Comparison of ENCODE assay signal across 18 cellular contexts in the genomic region with DNA sequence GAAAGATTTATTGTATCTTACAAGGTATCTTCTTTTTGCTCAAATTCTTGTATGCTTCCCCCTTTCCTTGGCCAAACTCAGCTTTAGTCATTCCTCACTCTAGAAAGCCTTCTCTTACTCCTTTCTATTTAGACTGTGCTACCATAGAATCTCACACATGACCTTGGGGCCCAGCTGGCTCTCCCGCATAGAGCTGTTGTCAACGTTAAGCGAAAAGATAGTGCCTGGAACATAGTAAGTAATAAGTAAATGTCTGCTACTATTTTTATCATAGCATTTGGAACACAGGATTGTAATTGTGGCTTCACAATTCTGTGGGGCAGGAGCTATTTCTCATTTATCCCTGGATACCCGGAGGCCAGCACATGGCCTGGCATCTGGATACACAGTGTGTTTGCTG. TPM values are rescaled to one million over a fixed set of nuclear protein-coding genes. Genes with fewer than 3 reads are reported as not detected.
A peak's percentile ranks its signal among the peaks of the same experiment; 100 is the strongest.
DNase-seq lines count a peak whose midpoint lies in the region; ATAC-seq and TF ChIP-seq lines count a peak whose summit lies in the region.
"Had no signal": no experiment of that assay in that cellular context is flagged by ENCODE, and none has a peak within 500 bp of the region (broad histone marks: within the 10 kb centered on the region; RNA-seq: fewer than 3 reads in every experiment).

No MANE protein-coding gene starts in this region.

- H3K4me3 ChIP-seq in heart right ventricle = no peak overlapping the region
- no peak overlapping the region for H3K4me3 ChIP-seq in right cardiac atrium (ENCODE audit: low read length)
- no peak overlapping the region for H3K4me3 ChIP-seq in Caco-2 (ENCODE audit: low read depth, low read length)
- H3K4me3 ChIP-seq: GM23248, HAP-1 had no signal

- peaks cover 7% of the 10 kb centered on the region for H3K4me1 Mint-ChIP-seq in T-helper 17 cell
- H3K4me1 Mint-ChIP-seq in WTC11 = no peaks in the 10 kb centered on the region
- no peaks in the 10 kb centered on the region for H3K4me1 Mint-ChIP-seq in Caco-2 (ENCODE audit: low read depth, unreplicated experiment)

- WGBS in heart right ventricle, 2 donors = 40 to 57% methylated on average over 4 of the region's 4 CpGs
- 51% methylated on average over 4 of the region's 4 CpGs for WGBS in right cardiac atrium

- peak overlapping the region; percentile 34 for H3K27ac Mint-ChIP-seq in T-helper 17 cell
- no peak overlapping the region for H3K27ac Mint-ChIP-seq in WTC11
- H3K27ac Mint-ChIP-seq in Caco-2 (ENCODE audit: unreplicated experiment) = no peak overlapping the region
- H3K27ac Mint-ChIP-seq: CD4-positive, alpha-beta T cell had no signal

- no peak for DNase-seq in T-helper 17 cell
- no peak for DNase-seq in heart right ventricle
- peak in 1 of 3 donors; percentile 46 for DNase-seq in right cardiac atrium
- no peak for DNase-seq in Ammon's horn (ENCODE audit: low spot score)
- no peak for DNase-seq in WTC11 (ENCODE audit: low spot score)
- DNase-seq in Caco-2 = no peak
- DNase-seq: ACHN; CD4-positive, alpha-beta T cell; DMS153; DMS79; GDM1; GM23248 had no signal

- no peaks in the 10 kb centered on the region for H3K27me3 ChIP-seq in heart right ventricle
- no peaks in the 10 kb centered on the region for H3K27me3 ChIP-seq in right cardiac atrium (ENCODE audit: control insufficient read depth, insufficient read depth)
- no peaks in the 10 kb centered on the region for H3K27me3 ChIP-seq in Caco-2 (replicated peaks; ENCODE audit: control insufficient read depth, insufficient read depth, low read length)

- H3K4me1 ChIP-seq in heart right ventricle (peaks cover 0 to 14% (median 6%) of the 10 kb centered on the region in 9 donors), right cardiac atrium (ENCODE audit: control insufficient read depth, insufficient read depth, low read length) (peaks cover 2% of the 10 kb centered on the region), Caco-2 (no peaks in the 10 kb centered on the region)
- H3K4me1 ChIP-seq: HAP-1 had no signal

- H3K36me3 ChIP-seq in heart right ventricle (no peaks in the 10 kb centered on the region), Caco-2 (ENCODE audit: control insufficient read depth, insufficient read depth, low read length) (no peaks in the 10 kb centered on the region)
- H3K36me3 ChIP-seq: HAP-1 had no signal

- POLR2A ChIA-PET in WTC11 (lab: Charles Lee) = no interaction called here
- POLR2A ChIA-PET in Caco-2 (lab: Charles Lee) = no interaction called here

- H3K36me3 Mint-ChIP-seq in T-helper 17 cell (ENCODE audit: low read depth) (peaks cover 2% of the 10 kb centered on the region), WTC11 (peaks cover 46% of the 10 kb centered on the region), Caco-2 (ENCODE audit: insufficient read depth, unreplicated experiment) (no peaks in the 10 kb centered on the region)

- H3K27me3 Mint-ChIP-seq in T-helper 17 cell (no peaks in the 10 kb centered on the region), WTC11 (ENCODE audit: low read depth) (peaks cover 7% of the 10 kb centered on the region; the same call in 1 of the 2 replicates), Caco-2 (ENCODE audit: insufficient read depth, unreplicated experiment) (peaks cover 11% of the 10 kb centered on the region)
- H3K27me3 Mint-ChIP-seq: CD4-positive, alpha-beta T cell had no signal

- CTCF ChIA-PET in WTC11 (lab: Charles Lee) (interaction anchor here (0.5 kb wide), 1 partner anchor 1818 kb away, joined by 4 read pairs; no protein-coding TSS in a partner anchor), Caco-2 (lab: Charles Lee) (no interaction called here)

- H3K9me3 Mint-ChIP-seq in WTC11 = peaks cover 64% of the 10 kb centered on the region
- H3K9me3 Mint-ChIP-seq in Caco-2 (ENCODE audit: unreplicated experiment) = no peaks in the 10 kb centered on the region
- H3K9me3 Mint-ChIP-seq: CD4-positive, alpha-beta T cell had no signal

- H3K9me3 ChIP-seq in T-helper 17 cell (ENCODE audit: control insufficient read depth, low read length, poor library complexity, severe bottlenecking) (no peaks in the 10 kb centered on the region), heart right ventricle (peaks cover 0 to 14% (median 0%) of the 10 kb centered on the region in 11 donors), right cardiac atrium (ENCODE audit: control insufficient read depth, low read length) (no peaks in the 10 kb centered on the region), Caco-2 (no peaks in the 10 kb centered on the region)
- H3K9me3 ChIP-seq: HAP-1 had no signal

- H3K27ac ChIP-seq in heart right ventricle (peak overlapping the region in 9 of 10 donors; percentile 19 to 63 (median 49)), right cardiac atrium (ENCODE audit: low read length) (peak overlapping the region; percentile 79)
- H3K27ac ChIP-seq: C4-2B, GM23248 had no signal

- H3K4me3 Mint-ChIP-seq in T-helper 17 cell (no peak overlapping the region), WTC11 (no peak overlapping the region), Caco-2 (ENCODE audit: unreplicated experiment) (no peak overlapping the region)
- H3K4me3 Mint-ChIP-seq: CD4-positive, alpha-beta T cell had no signal

- no TSS peak for BruUV-seq in Caco-2 (replicated peaks; lab: Mats Ljungman, UMichigan)

- no peak for ATAC-seq in T-helper 17 cell
- ATAC-seq in heart right ventricle = peak in 2 of 8 donors; percentile 66 to 73
- peak; percentile 13 to 23 for ATAC-seq in right cardiac atrium
- ATAC-seq in WTC11 = no peak
- ATAC-seq: HepG2 had no signal

- TF ChIP-seq CTCF in heart right ventricle (IDR thresholded peaks at IDR 0.05) = no peak
- TF ChIP-seq CTCF in WTC11 (IDR thresholded peaks at IDR 0.05) = no peak
- TF ChIP-seq CTCF in Caco-2 (IDR thresholded peaks at IDR 0.05; ENCODE audit: insufficient read depth in 1 of 2, low read depth in 1 of 2, low read length in 1 of 2, severe bottlenecking in 1 of 2, unreplicated experiment in 1 of 2) = no peak

- intact Hi-C loops in heart right ventricle (cut with DNase I) = loop anchor here in 3 of 10 donors (10.0 kb wide), 2 partner anchors 127 to 987 kb away; partner anchors contain the start of gene OR4S1 (in 1 of the 3)
- intact Hi-C loops in right cardiac atrium (cut with DNase I) = no loop called here
- intact Hi-C loops in Caco-2 (cut with micrococcal nuclease; ENCODE audit: unreplicated experiment) = loop anchor here (10.0 kb wide), 1 partner anchor 1347 kb away; no protein-coding TSS in a partner anchor

TF ChIP-seq in WTC11, 78 proteins besides CTCF, POLR2A, EP300 and RAD21:
- no peak for TF ChIP-seq USF1 (CRISPR knock-in tag; IDR thresholded peaks at IDR 0.05)

RNA-seq across cellular contexts. Expression of gene OR4B1, which starts 38.9 kb away (rescaled TPM):
- total RNA-seq in T-helper 17 cell (not detected), heart right ventricle (not detected), right cardiac atrium (not detected), WTC11 (2021) (not detected in 3 replicates), Caco-2 (2022) (not detected in 2 replicates)
- polyA plus RNA-seq in heart right ventricle (not detected), right cardiac atrium (not detected)
- total RNA-seq: CD4-positive, alpha-beta T cell; Daoy; GM23248; H4; HepG2 had no signal
- polyA plus RNA-seq: BJ, GM23248, HepG2 had no signal

Comparison
In these comparisons a context has a peak if more than half of its experiments do, and no peak if none do; other contexts are left out.
1. ATAC-seq: peak in right cardiac atrium (2 of 2); none in T-helper 17 cell (single experiment) and WTC11 (single experiment).